16 cellular contexts compared by ENCODE assay signal in the genomic region with DNA sequence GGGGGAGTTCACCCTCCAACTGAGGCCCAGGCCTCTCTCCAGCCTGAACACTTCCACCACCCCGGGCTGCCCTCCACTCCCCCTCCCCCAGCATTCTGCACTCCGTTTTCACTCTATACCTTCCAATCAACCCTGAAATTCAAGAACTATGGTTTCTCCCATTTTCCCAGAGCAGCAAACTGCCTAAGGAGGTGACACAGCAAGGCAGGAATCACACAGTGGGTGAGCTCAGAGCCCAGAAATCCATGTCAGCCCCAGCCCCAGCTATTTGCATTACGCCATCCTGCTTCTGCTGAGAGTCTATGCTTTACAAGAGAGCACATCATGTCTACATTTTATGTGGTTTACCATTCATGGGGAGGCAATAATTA. TPM values are rescaled to one million over a fixed set of nuclear protein-coding genes. Genes with fewer than 3 reads are reported as not detected.
A peak's percentile ranks its signal among the peaks of the same experiment; 100 is the strongest.
DNase-seq lines count a peak whose midpoint lies in the region; ATAC-seq, FAIRE-seq and TF ChIP-seq lines count a peak whose summit lies in the region.
"Had no signal": no experiment of that assay in that cellular context is flagged by ENCODE, and none has a peak within 500 bp of the region (broad histone marks: within the 10 kb centered on the region; RNA-seq: fewer than 3 reads in every experiment).

No MANE protein-coding gene starts in this region.

- no peak for FAIRE-seq in HTR-8/SVneo (lab: Jason Lieb, UNC)

- H2BK5ac ChIP-seq in trophoblast cell (ENCODE audit: low read depth, low read length, poor library complexity): peak overlapping the region; percentile 82

- H3K4me3 ChIP-seq in SK-N-SH (ENCODE audit: low read depth in 2 of 2, low read length in 1 of 2) (peak overlapping the region in 1 of 2 experiments; percentile 63; a peak in 1 of 4 replicates), fibroblast of mammary gland (ENCODE audit: control insufficient read depth, low read depth, low read length) (no peak overlapping the region), trophoblast cell (ENCODE audit: low read depth, low read length) (no peak overlapping the region)

- H3K4ac ChIP-seq in trophoblast cell (ENCODE audit: low read depth, low read length): no peak overlapping the region

- H3K23ac ChIP-seq in trophoblast cell (ENCODE audit: low read length): no peak overlapping the region

- peaks cover 58% of the 10 kb centered on the region for H3K27me3 Mint-ChIP-seq in activated CD8-positive, alpha-beta T cell treated with anti-CD3 and anti-CD28 coated beads, Interleukin-2, amount 10 ng/mL, durations not matched to agents 7 days and 5 days (ENCODE audit: low read depth)

- H3K9me3 ChIP-seq in ES-I3 (ENCODE audit: control insufficient read depth, insufficient read depth, low read length): no peaks in the 10 kb centered on the region
- H3K9me3 ChIP-seq in SK-N-SH: no peaks in the 10 kb centered on the region
- H3K9me3 ChIP-seq in trophoblast cell (ENCODE audit: insufficient read depth, low read depth, low read length): no peaks in the 10 kb centered on the region
- H3K9me3 ChIP-seq: neutrophil had no signal

- no peak overlapping the region for H3K4me3 Mint-ChIP-seq in activated CD8-positive, alpha-beta T cell treated with anti-CD3 and anti-CD28 coated beads, Interleukin-2, amount 10 ng/mL, durations not matched to agents 7 days and 5 days
- H3K4me3 Mint-ChIP-seq: activated T-helper 1 cell treated with anti-CD3 and anti-CD28 coated beads, Interleukin-12 subunit alpha, Interleukin-12 subunit beta, Interleukin-2, Interleukin-4 antibody, amounts not matched to agents 30 ng/mL and 10 ng/mL and 1 ng/mL, durations not matched to agents 14 hours and 24 hours and 36 hours had no signal

- H3K4me1 Mint-ChIP-seq in activated CD8-positive, alpha-beta T cell treated with anti-CD3 and anti-CD28 coated beads, Interleukin-2, amount 10 ng/mL, durations not matched to agents 7 days and 5 days (ENCODE audit: low read depth): no peaks in the 10 kb centered on the region

- 47% methylated on average over 3 of the region's 3 CpGs for WGBS in SK-N-SH (ENCODE audit: low lambda C conversion rate)
- WGBS in trophoblast cell (ENCODE audit: extremely low coverage, insufficient coverage, insufficient read length): no CpG with 5 or more reads among the region's 3 CpGs

- no peak for DNase-seq in SK-N-SH
- peak; percentile 67 for DNase-seq in fibroblast of mammary gland (ENCODE audit: low read depth)
- peak; percentile 35 to 61 for DNase-seq in trophoblast cell
- no peak for DNase-seq in HTR-8/SVneo (ENCODE audit: insufficient read length, low spot score)
- DNase-seq in activated CD8-positive, alpha-beta T cell treated with anti-CD3 and anti-CD28 coated beads, Interleukin-2, amount 10 ng/mL, durations not matched to agents 7 days and 5 days: no peak
- DNase-seq in NCI-H2081 treated with DMSO at 0.1 percent for 48 hours (lab: John Stamatoyannopoulos, UW): no peak
- DNase-seq: central memory CD4-positive, alpha-beta T cell; foreskin melanocyte; NCI-H1048; NCI-H524 treated with DMSO at 0.1 percent for 48 hours; SIG-M5 had no signal

- TF ChIP-seq RAD21 in SK-N-SH (IDR thresholded peaks at IDR 0.05; ENCODE audit: low read length): no peak

- H2BK120ac ChIP-seq in trophoblast cell (ENCODE audit: insufficient read depth, low read length, poor library complexity): peak overlapping the region; percentile 96

- no peaks in the 10 kb centered on the region for H3K36me3 Mint-ChIP-seq in activated CD8-positive, alpha-beta T cell treated with anti-CD3 and anti-CD28 coated beads, Interleukin-2, amount 10 ng/mL, durations not matched to agents 7 days and 5 days (ENCODE audit: low read depth)

- H3K36me3 ChIP-seq in ES-I3 (ENCODE audit: insufficient read depth, low read length) (no peaks in the 10 kb centered on the region), SK-N-SH (replicated peaks in 1 of 2; ENCODE audit: control insufficient read depth in 1 of 2, insufficient read depth in 2 of 2, low read length in 1 of 2) (no peaks in the 10 kb centered on the region), trophoblast cell (ENCODE audit: control insufficient read depth in 1 of 2, insufficient read depth in 2 of 2, low read length in 2 of 2) (peaks cover 11 to 13% of the 10 kb centered on the region in 2 experiments)
- H3K36me3 ChIP-seq: neutrophil had no signal

- TF ChIP-seq EP300 in SK-N-SH (IDR thresholded peaks at IDR 0.05; ENCODE audit: borderline replicate concordance in 1 of 2, low read depth in 1 of 2, low read length in 1 of 2): no peak

- POLR2A ChIA-PET in SK-N-SH (lab: Yijun Ruan, JAX): no interaction called here
- POLR2A ChIA-PET in activated CD8-positive, alpha-beta T cell treated with anti-CD3 and anti-CD28 coated beads, Interleukin-2, amount 10 ng/mL, durations not matched to agents 7 days and 5 days (lab: Charles Lee): no interaction called here

- H3K18ac ChIP-seq in trophoblast cell (ENCODE audit: low read length): peak overlapping the region; percentile 97

- H3K27ac ChIP-seq in SK-N-SH (ENCODE audit: low read depth in 2 of 2, low read length in 1 of 2): no peak overlapping the region
- peak overlapping the region; percentile 95 for H3K27ac ChIP-seq in trophoblast cell (ENCODE audit: low read depth, low read length)
- H3K27ac ChIP-seq: neutrophil had no signal

- H2BK12ac ChIP-seq in trophoblast cell (ENCODE audit: low read length): peak overlapping the region; percentile 72

- no peak overlapping the region for H3K27ac Mint-ChIP-seq in activated CD8-positive, alpha-beta T cell treated with anti-CD3 and anti-CD28 coated beads, Interleukin-2, amount 10 ng/mL, durations not matched to agents 7 days and 5 days
- H3K27ac Mint-ChIP-seq: activated T-helper 1 cell treated with anti-CD3 and anti-CD28 coated beads, Interleukin-12 subunit alpha, Interleukin-12 subunit beta, Interleukin-2, Interleukin-4 antibody, amounts not matched to agents 30 ng/mL and 10 ng/mL and 1 ng/mL, durations not matched to agents 14 hours and 24 hours and 36 hours had no signal

- H4K12ac ChIP-seq in trophoblast cell (ENCODE audit: low read depth, low read length): no peak overlapping the region

- H3K4me1 ChIP-seq in ES-I3 (ENCODE audit: insufficient read depth, low read length): peaks cover 22% of the 10 kb centered on the region
- H3K4me1 ChIP-seq in SK-N-SH (ENCODE audit: control insufficient read depth in 1 of 2, insufficient read depth in 2 of 2, low read depth in 1 of 2, low read length in 1 of 2): peaks cover 3 to 12% of the 10 kb centered on the region in 2 experiments; a peak in 1 of 4 replicates
- H3K4me1 ChIP-seq in trophoblast cell (ENCODE audit: control insufficient read depth in 1 of 2, insufficient read depth in 2 of 2, low read length in 2 of 2): peaks cover 27 to 31% of the 10 kb centered on the region in 2 experiments

- H3K14ac ChIP-seq in trophoblast cell (ENCODE audit: low read length): peak overlapping the region; percentile 73

- H3K9me3 Mint-ChIP-seq in activated CD8-positive, alpha-beta T cell treated with anti-CD3 and anti-CD28 coated beads, Interleukin-2, amount 10 ng/mL, durations not matched to agents 7 days and 5 days (ENCODE audit: insufficient read depth): peaks cover 1% of the 10 kb centered on the region
- H3K9me3 Mint-ChIP-seq: activated T-helper 1 cell treated with anti-CD3 and anti-CD28 coated beads, Interleukin-12 subunit alpha, Interleukin-12 subunit beta, Interleukin-2, Interleukin-4 antibody, amounts not matched to agents 30 ng/mL and 10 ng/mL and 1 ng/mL, durations not matched to agents 14 hours and 24 hours and 36 hours had no signal

- H4K20me1 ChIP-seq in SK-N-SH (ENCODE audit: insufficient read depth): no peaks in the 10 kb centered on the region

- H3K27me3 ChIP-seq in SK-N-SH (ENCODE audit: insufficient read depth) (peaks cover 4% of the 10 kb centered on the region), trophoblast cell (ENCODE audit: insufficient read depth, low read length) (no peaks in the 10 kb centered on the region)

- H3K79me2 ChIP-seq in SK-N-SH (ENCODE audit: insufficient read depth): no peaks in the 10 kb centered on the region
- peaks cover 16% of the 10 kb centered on the region for H3K79me2 ChIP-seq in trophoblast cell (ENCODE audit: control insufficient read depth, insufficient read depth, low read length, poor library complexity)

- ATAC-seq in activated CD8-positive, alpha-beta T cell treated with anti-CD3 and anti-CD28 coated beads, Interleukin-2, amount 10 ng/mL, durations not matched to agents 7 days and 5 days: no peak
- ATAC-seq in HG02870 (IDR thresholded peaks at IDR 0.05; ENCODE audit: unreplicated experiment): no peak

- H2AFZ ChIP-seq in SK-N-SH (ENCODE audit: low read depth) (0 out of 2 replicates have a peak overlapping the region, but pooled peaks have one; percentile 47), trophoblast cell (ENCODE audit: insufficient read depth, low read length, poor library complexity) (no peak overlapping the region)

- peak overlapping the region; percentile 93 for H4K8ac ChIP-seq in trophoblast cell (ENCODE audit: low read depth, low read length)

- H3K4me2 ChIP-seq in SK-N-SH (no peak overlapping the region), trophoblast cell (ENCODE audit: low read length) (peak overlapping the region; percentile 68)

- no peaks in the 10 kb centered on the region for H3F3A ChIP-seq in SK-N-SH (replicated peaks; ENCODE audit: insufficient read depth)

- H2AK5ac ChIP-seq in trophoblast cell (ENCODE audit: low read length): no peak overlapping the region

- peaks cover 51% of the 10 kb centered on the region for H3K79me1 ChIP-seq in trophoblast cell (ENCODE audit: low read length)

- H3K9me2 ChIP-seq in SK-N-SH: no peaks in the 10 kb centered on the region

- H3K9ac ChIP-seq in ES-I3 (ENCODE audit: low read depth, low read length): peak overlapping the region; percentile 72; the same call in 1 of the 2 replicates
- H3K9ac ChIP-seq in SK-N-SH: no peak overlapping the region
- H3K9ac ChIP-seq in trophoblast cell (ENCODE audit: low read length): no peak overlapping the region

- CTCF ChIA-PET in SK-N-SH (lab: Yijun Ruan, JAX): interaction anchor here (0.6 to 4.1 kb wide), 29 partner anchors 9 to 420 kb away, joined by 3 to 192 read pairs (median 4); a partner anchor contains a TSS
- CTCF ChIA-PET in activated CD8-positive, alpha-beta T cell treated with anti-CD3 and anti-CD28 coated beads, Interleukin-2, amount 10 ng/mL, durations not matched to agents 7 days and 5 days (lab: Charles Lee): interaction anchor here (1.2 kb wide), 1 partner anchor 317 kb away, joined by 3 read pairs; no protein-coding TSS in a partner anchor

- peak overlapping the region; percentile 96 for H4K91ac ChIP-seq in trophoblast cell (ENCODE audit: low read depth, low read length)

- TF ChIP-seq CTCF in SK-N-SH (IDR thresholded peaks at IDR 0.05): no peak
- no peak for TF ChIP-seq CTCF in fibroblast of mammary gland (conservative IDR thresholded peaks at IDR 0.05; ENCODE audit: control insufficient read depth, insufficient read depth, low read depth, low read length)

RNA-seq across cellular contexts. Expression of a gene that starts 12.0 kb away (rescaled TPM):
- 5.1 and 5.8 TPM in 2 replicates for polyA plus RNA-seq in SK-N-SH (2012; rRNA removed)
- 3.4 and 3.5 TPM in 2 replicates for polyA plus RNA-seq in SK-N-SH (2012; cell fraction: cytosol; rRNA removed)
- polyA plus RNA-seq in SK-N-SH (2012; cell fraction: nucleus; rRNA removed): 5.6 and 7.0 TPM in 2 replicates
- polyA plus RNA-seq in trophoblast cell (2013): 523 and 535 TPM in 2 replicates
- total RNA-seq in activated CD8-positive, alpha-beta T cell treated with anti-CD3 and anti-CD28 coated beads, Interleukin-2, amount 10 ng/mL, durations not matched to agents 7 days and 5 days: not detected
- total RNA-seq: activated T-helper 1 cell treated with anti-CD3 and anti-CD28 coated beads, Interleukin-12 subunit alpha, Interleukin-12 subunit beta, Interleukin-2, Interleukin-4 antibody, amounts not matched to agents 30 ng/mL and 10 ng/mL and 1 ng/mL, durations not matched to agents 14 hours and 24 hours and 36 hours; left lobe of liver had no signal

Comparison
In these comparisons a context has a peak if more than half of its experiments do, and no peak if none do; other contexts are left out.
1. DNase-seq: peak in fibroblast of mammary gland (single experiment) and trophoblast cell (2 of 2); none in SK-N-SH (single experiment), HTR-8/SVneo (single experiment), activated CD8-positive, alpha-beta T cell treated with anti-CD3 and anti-CD28 coated beads, Interleukin-2, amount 10 ng/mL, durations not matched to agents 7 days and 5 days (single experiment) and NCI-H2081 treated with DMSO at 0.1 percent for 48 hours (single experiment).